9 cellular contexts compared by ENCODE assay signal in genomic region chr6:34484899-34485298, GRCh38. TPM values are rescaled to one million over a fixed set of nuclear protein-coding genes. Genes with fewer than 3 reads are reported as not detected.
DNase-seq lines count a peak whose midpoint lies in the region; ATAC-seq and TF ChIP-seq lines count a peak whose summit lies in the region.
"Had no signal": no experiment of that assay in that cellular context is flagged by ENCODE, and none has a peak within 500 bp of the region (broad histone marks: within the 10 kb centered on the region; RNA-seq: fewer than 3 reads in every experiment).

No MANE protein-coding gene starts in this region.

- H3K27ac Mint-ChIP-seq in memory B cell (no peak overlapping the region), HFFc6 (no peak overlapping the region)

- H3K4me3 Mint-ChIP-seq in memory B cell (no peak overlapping the region), HFFc6 (no peak overlapping the region)

- no peaks in the 10 kb centered on the region for H3K9me3 Mint-ChIP-seq in memory B cell
- H3K9me3 Mint-ChIP-seq in HFFc6, result no peaks in the 10 kb centered on the region

- H3K36me3 Mint-ChIP-seq in memory B cell (no peaks in the 10 kb centered on the region), HFFc6 (ENCODE audit: low read depth) (no peaks in the 10 kb centered on the region)

- no peak for ATAC-seq in Right ventricle myocardium inferior
- ATAC-seq in memory B cell (ENCODE audit: low read depth), result peak; percentile 57
- ATAC-seq in upper lobe of right lung, result no peak
- ATAC-seq in HG03521 (IDR thresholded peaks at IDR 0.05; ENCODE audit: unreplicated experiment), result no peak

- DNase-seq in cardiac septum (ENCODE audit: low spot score) (peak; percentile 47), Right ventricle myocardium inferior (ENCODE audit: missing footprints) (no peak), memory B cell (ENCODE audit: low spot score in 2 of 2) (no peak), upper lobe of right lung (peak; percentile 28), amniotic stem cell (lab: John Stamatoyannopoulos, UW) (no peak), HFFc6 (no peak)
- peak; percentile 40 for DNase-seq in activated CD8-positive, alpha-beta memory T cell treated with anti-CD3 and anti-CD28 coated beads, Interleukin-2, amount 50 U/mL, for 1 hour (ENCODE audit: extremely low read depth)
- DNase-seq: right cardiac atrium had no signal

- H3K27me3 Mint-ChIP-seq in memory B cell (no peaks in the 10 kb centered on the region), HFFc6 (ENCODE audit: insufficient read depth) (peaks cover 18% of the 10 kb centered on the region)

- H3K27me3 ChIP-seq in upper lobe of right lung, result no peaks in the 10 kb centered on the region

- no peaks in the 10 kb centered on the region for H3K4me1 ChIP-seq in upper lobe of right lung

- no peaks in the 10 kb centered on the region for H3K36me3 ChIP-seq in upper lobe of right lung

- H3K9me3 ChIP-seq in upper lobe of right lung, result no peaks in the 10 kb centered on the region

- no peak overlapping the region for H3K27ac ChIP-seq in upper lobe of right lung

- intact Hi-C loops in cardiac septum (cut with DNase I) (no loop called here), Right ventricle myocardium inferior (cut with DNase I) (no loop called here), upper lobe of right lung (cut with DNase I) (no loop called here)

- TF ChIP-seq CTCF in upper lobe of right lung (IDR thresholded peaks at IDR 0.05), result no peak
- no peak for TF ChIP-seq CTCF in HFFc6 (IDR thresholded peaks at IDR 0.05)

- no peak overlapping the region for H3K4me3 ChIP-seq in upper lobe of right lung

- H3K4me1 Mint-ChIP-seq in memory B cell (peaks cover 15% of the 10 kb centered on the region), HFFc6 (ENCODE audit: low read depth) (no peaks in the 10 kb centered on the region)

RNA-seq across cellular contexts. Expression of gene PACSIN1, which starts 19.0 kb away (rescaled TPM):
- total RNA-seq in cardiac septum, result 10.3 TPM
- 10.8 TPM for total RNA-seq in Right ventricle myocardium inferior
- total RNA-seq in upper lobe of right lung, result not detected
- not detected for total RNA-seq in HFFc6 (2021; fragmentation: NEBNext Ultra II Directional; extraction: Animal tissue kit (Norgen Biotek cat#: 25700))

RNA-seq across cellular contexts. Expression of gene RPS10, which starts 59.0 kb away (rescaled TPM):
- total RNA-seq in cardiac septum (542 TPM), Right ventricle myocardium inferior (718 TPM), upper lobe of right lung (875 TPM)
- 1,000 to 10,000 TPM; 1,585 to 1,769 (median 1,649) TPM for total RNA-seq in HFFc6 (2021; fragmentation: NEBNext Ultra II Directional; extraction: Animal tissue kit (Norgen Biotek cat#: 25700))

Comparison
In these comparisons a context has a peak if more than half of its experiments do, and no peak if none do; other contexts are left out.
1. DNase-seq: peak in cardiac septum (single experiment), activated CD8-positive, alpha-beta memory T cell treated with anti-CD3 and anti-CD28 coated beads, Interleukin-2, amount 50 U/mL, for 1 hour (single experiment) and upper lobe of right lung (single experiment); none in Right ventricle myocardium inferior (single experiment), memory B cell (0 of 2), amniotic stem cell (single experiment) and HFFc6 (single experiment).
2. RNA of gene PACSIN1, which starts 19.0 kb away (total RNA-seq): 10.8 TPM in Right ventricle myocardium inferior (single experiment) and 10.3 TPM in cardiac septum (single experiment); not detected in upper lobe of right lung (single experiment) and not detected in HFFc6; every median in the first group is over 10 times any median in the second.